In genomic region chr10:125448596-125448995, GRCh38 we compare ENCODE assay signal across 10 cellular contexts.
DNase-seq lines count a peak whose midpoint lies in the region; ATAC-seq and TF ChIP-seq lines count a peak whose summit lies in the region.
"Had no signal": no experiment of that assay in that cellular context is flagged by ENCODE, and none has a peak within 500 bp of the region (broad histone marks: within the 10 kb centered on the region; RNA-seq: fewer than 3 reads in every experiment).

No MANE protein-coding gene starts in this region.

- in situ Hi-C loops in astrocyte of the cerebellum (cut with HindIII; ENCODE audit: low sequenced_read_pairs): no loop called here

- H3K4me3 ChIP-seq in astrocyte of the cerebellum (ENCODE audit: low read depth, low read length) (no peak overlapping the region), mucosa of descending colon (no peak overlapping the region), uterus (no peak overlapping the region)
- H3K4me3 ChIP-seq: adrenal gland, SJSA1 had no signal

- H3K4me1 ChIP-seq in mucosa of descending colon (ENCODE audit: low read depth) (no peaks in the 10 kb centered on the region), uterus (no peaks in the 10 kb centered on the region)
- H3K4me1 ChIP-seq: adrenal gland, SJSA1 had no signal

- DNase-seq in ELF-1 (ENCODE audit: low read depth, low spot score) (peak; percentile 74), HT1080 (ENCODE audit: low read depth) (peak; percentile 39), astrocyte of the cerebellum (ENCODE audit: low read depth) (no peak), mucosa of descending colon (peak in 2 of 3 donors; percentile 62 to 64), DMS79 treated with DMSO at 0.1 percent for 48 hours (lab: John Stamatoyannopoulos, UW) (no peak), inferior parietal cortex (ENCODE audit: extremely low spot score) (no peak), uterus (no peak)

- intact Hi-C loops in mucosa of descending colon (cut with DNase I, micrococcal nuclease): no loop called here
- intact Hi-C loops in uterus (cut with DNase I; ENCODE audit: low total_unique reads): no loop called here

- TF ChIP-seq CTCF in astrocyte of the cerebellum (IDR thresholded peaks at IDR 0.05; ENCODE audit: low read depth, low read length, missing control alignments) (peak; percentile 25), mucosa of descending colon (IDR thresholded peaks at IDR 0.05) (peak; percentile 57), uterus (IDR thresholded peaks at IDR 0.05) (no peak)

- H3K36me3 ChIP-seq in mucosa of descending colon (ENCODE audit: low read depth) (no peaks in the 10 kb centered on the region), uterus (no peaks in the 10 kb centered on the region)
- H3K36me3 ChIP-seq: adrenal gland, SJSA1 had no signal

- H3K9me3 ChIP-seq in mucosa of descending colon (no peaks in the 10 kb centered on the region), uterus (no peaks in the 10 kb centered on the region)
- H3K9me3 ChIP-seq: adrenal gland, SJSA1 had no signal

- no peak overlapping the region for H3K27ac ChIP-seq in uterus
- H3K27ac ChIP-seq: adrenal gland, SJSA1 had no signal

- ATAC-seq in mucosa of descending colon (peak; percentile 68), HG03342 (IDR thresholded peaks at IDR 0.05; ENCODE audit: unreplicated experiment) (no peak)

- no peak for TF ChIP-seq POLR2A in uterus (IDR thresholded peaks at IDR 0.05)

- H3K27me3 ChIP-seq in uterus: no peaks in the 10 kb centered on the region
- H3K27me3 ChIP-seq: adrenal gland had no signal

Comparison
In these comparisons a context has a peak if more than half of its experiments do, and no peak if none do; other contexts are left out.
1. DNase-seq: peak in ELF-1 (single experiment), HT1080 (single experiment) and mucosa of descending colon (2 of 3); none in astrocyte of the cerebellum (single experiment), DMS79 treated with DMSO at 0.1 percent for 48 hours (single experiment), inferior parietal cortex (single experiment) and uterus (0 of 2).
2. CTCF ChIP-seq: peak in astrocyte of the cerebellum (single experiment) and mucosa of descending colon (single experiment); none in uterus (0 of 4).